ENCODE assay signal across 20 cellular contexts in genomic region chr5:93107828-93108520, GRCh38.
"Had no signal": no experiment of that assay in that cellular context is flagged by ENCODE, and none has a peak within 500 bp of the region (broad histone marks: within the 10 kb centered on the region; RNA-seq: fewer than 3 reads in every experiment).

No MANE protein-coding gene starts in this region.

- H3K4me3 ChIP-seq: adrenal gland, esophagus squamous epithelium, left lung, tibial nerve had no signal

- ATAC-seq: activated naive CD4-positive, alpha-beta T cell treated with anti-CD3 and anti-CD28 coated beads, Interleukin-2, amount 50 U/mL, for 72 hours; activated T-cell treated with anti-CD3 and anti-CD28 coated beads, Interleukin-2, amount 50 U/mL, for 72 hours; left lung; stimulated activated naive CD8-positive, alpha-beta T cell treated with anti-CD3 and anti-CD28 coated beads, Interleukin-15, Interleukin-2, amounts not matched to agents 100 U/mL and 50 U/mL, for 24 hours had no signal

- H3K27me3 ChIP-seq: adrenal gland, esophagus squamous epithelium, left lung, tibial nerve had no signal

- DNase-seq: activated CD4-positive, alpha-beta T cell treated with anti-CD3 and anti-CD28 coated beads, Interleukin-2, amount 50 U/mL, for 1 hour; activated CD4-positive, CD25-positive, alpha-beta regulatory T cell treated with anti-CD3 and anti-CD28 coated beads, Interleukin-2, amount 50 U/mL, for 72 hours; activated CD8-positive, alpha-beta memory T cell treated with anti-CD3 and anti-CD28 coated beads for 24 hours; activated CD8-positive, alpha-beta memory T cell treated with anti-CD3 and anti-CD28 coated beads, Interleukin-2, amount 50 U/mL, for 48 hours; activated gamma-delta T cell; activated T-cell treated with anti-CD3 and anti-CD28 coated beads, Interleukin-2, amount 50 U/mL, for 72 hours; adrenal gland; effector memory CD4-positive, alpha-beta T cell; esophagus squamous epithelium; head of caudate nucleus; kidney; left lung; mammary epithelial cell; stimulated activated naive CD8-positive, alpha-beta T cell treated with anti-CD3 and anti-CD28 coated beads, Interleukin-15, Interleukin-2, amounts not matched to agents 100 U/mL and 50 U/mL, for 24 hours; substantia nigra; T-helper 1 cell; T1000 had no signal

- H3K4me1 ChIP-seq: esophagus squamous epithelium, left lung had no signal

- H3K36me3 ChIP-seq: adrenal gland, esophagus squamous epithelium, left lung, tibial nerve had no signal

- H3K27ac ChIP-seq: adrenal gland, esophagus squamous epithelium, left lung, tibial nerve, VCaP had no signal

- H3K9me3 ChIP-seq: adrenal gland, esophagus squamous epithelium, left lung, tibial nerve had no signal
